ENCODE assay signal across 21 cellular contexts in the genomic region with DNA sequence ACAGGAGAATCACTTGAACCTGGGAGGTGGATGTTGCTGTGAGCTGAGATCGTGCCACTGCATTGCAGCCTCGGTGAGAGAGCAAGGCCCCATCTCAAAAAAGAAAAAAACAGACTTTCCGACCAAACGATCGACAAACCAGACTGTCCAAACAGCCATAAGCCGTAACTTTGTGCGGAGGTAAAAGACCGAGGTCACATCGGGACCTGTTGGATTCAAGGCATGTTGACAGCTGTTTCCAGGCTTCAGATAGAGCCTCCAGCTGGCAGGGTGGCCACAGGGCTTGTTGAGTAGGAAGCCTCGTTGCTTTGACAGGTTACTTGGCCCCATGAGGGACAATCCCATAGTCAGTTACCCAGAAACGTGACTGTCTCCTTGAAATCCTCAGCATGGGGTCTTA. TPM values are rescaled to one million over a fixed set of nuclear protein-coding genes. Genes with fewer than 3 reads are reported as not detected.
A peak's percentile ranks its signal among the peaks of the same experiment; 100 is the strongest.
DNase-seq lines count a peak whose midpoint lies in the region; ATAC-seq and TF ChIP-seq lines count a peak whose summit lies in the region.
"Had no signal": no experiment of that assay in that cellular context is flagged by ENCODE, and none has a peak within 500 bp of the region (broad histone marks: within the 10 kb centered on the region; RNA-seq: fewer than 3 reads in every experiment).

No MANE protein-coding gene starts in this region.

- H3K4me3 ChIP-seq in DND-41 (ENCODE audit: low read depth in 1 of 2, low read length in 2 of 2) = no peak overlapping the region
- H3K4me3 ChIP-seq in RWPE2 (ENCODE audit: severe bottlenecking) = no peak overlapping the region
- H3K4me3 ChIP-seq in heart left ventricle = no peak overlapping the region
- no peak overlapping the region for H3K4me3 ChIP-seq in CD4-positive, alpha-beta memory T cell (ENCODE audit: low read length in 2 of 2)
- H3K4me3 ChIP-seq: neural progenitor cell, thoracic aorta had no signal

- H3K79me2 ChIP-seq in DND-41 (ENCODE audit: insufficient read depth, low read length) = peaks cover 24% of the 10 kb centered on the region

- peak overlapping the region; percentile 44 for H3K27ac Mint-ChIP-seq in osteocyte (ENCODE audit: unreplicated experiment)
- H3K27ac Mint-ChIP-seq in CD4-positive, alpha-beta memory T cell = no peak overlapping the region
- H3K27ac Mint-ChIP-seq: activated T-helper 1 cell treated with anti-CD3 and anti-CD28 coated beads, Interleukin-12 subunit alpha, Interleukin-12 subunit beta, Interleukin-2, Interleukin-4 antibody, amounts not matched to agents 30 ng/mL and 10 ng/mL and 1 ng/mL, durations not matched to agents 14 hours and 24 hours and 36 hours; neural progenitor cell had no signal

- H3K9ac ChIP-seq in DND-41 (ENCODE audit: low read depth, low read length) = no peak overlapping the region
- H3K9ac ChIP-seq: neural progenitor cell had no signal

- DNase-seq in DND-41 = no peak
- no peak for DNase-seq in RWPE2 (ENCODE audit: low spot score)
- DNase-seq in heart left ventricle = peak in 2 of 5 donors; percentile 54 to 70
- DNase-seq in osteocyte (ENCODE audit: extremely low spot score, unreplicated experiment) = no peak
- DNase-seq in kidney tubule cell (ENCODE audit: low spot score) = no peak
- no peak for DNase-seq in RKO (ENCODE audit: low spot score)
- DNase-seq in activated CD8-positive, alpha-beta memory T cell treated with anti-CD3 and anti-CD28 coated beads, Interleukin-2, amount 50 U/mL, for 4 hours = no peak
- no peak for DNase-seq in CD4-positive, alpha-beta memory T cell
- DNase-seq: activated CD4-positive, alpha-beta T cell treated with anti-CD3 and anti-CD28 coated beads for 1 hour; CD8-positive, alpha-beta memory T cell; DMS79 treated with DMSO at 0.1 percent for 48 hours; NCI-H526; OCI-M1; stimulated activated CD4-positive, alpha-beta T cell treated with anti-CD3 and anti-CD28 coated beads, Interleukin-15, amount 100 ng/mL, for 24 hours; T1000 had no signal

- H2AFZ ChIP-seq in DND-41 (ENCODE audit: low read depth, low read length) = no peak overlapping the region
- H2AFZ ChIP-seq: neural progenitor cell had no signal

- H3K36me3 ChIP-seq in DND-41 (ENCODE audit: insufficient read depth, low read length) (peaks cover 19% of the 10 kb centered on the region), RWPE2 (ENCODE audit: low read depth) (peaks cover 3% of the 10 kb centered on the region; the same call in 1 of the 2 replicates), heart left ventricle (peaks cover 0 to 8% (median under 1%) of the 10 kb centered on the region in 9 donors)
- H3K36me3 ChIP-seq in CD4-positive, alpha-beta memory T cell (ENCODE audit: insufficient read depth, low read length) = no peaks in the 10 kb centered on the region
- H3K36me3 ChIP-seq: brain microvascular endothelial cell, neural progenitor cell, thoracic aorta had no signal

- peaks cover 7% of the 10 kb centered on the region for H3K36me3 Mint-ChIP-seq in osteocyte (ENCODE audit: unreplicated experiment)
- peaks cover 5 to 13% of the 10 kb centered on the region in 2 donors for H3K36me3 Mint-ChIP-seq in CD4-positive, alpha-beta memory T cell
- H3K36me3 Mint-ChIP-seq: neural progenitor cell had no signal

- no peak for TF ChIP-seq POLR2A in heart left ventricle (IDR thresholded peaks at IDR 0.05)

- CTCF ChIA-PET in CD4-positive, alpha-beta memory T cell (lab: Charles Lee; ENCODE audit: partially characterized antibody) = no interaction called here

- H3K27me3 ChIP-seq in DND-41 (ENCODE audit: insufficient read depth, low read length, poor library complexity) (no peaks in the 10 kb centered on the region), RWPE2 (ENCODE audit: insufficient read depth, poor library complexity, severe bottlenecking) (no peaks in the 10 kb centered on the region), heart left ventricle (no peaks in the 10 kb centered on the region)
- H3K27me3 ChIP-seq in CD4-positive, alpha-beta memory T cell (ENCODE audit: insufficient read depth, low read length) = no peaks in the 10 kb centered on the region
- H3K27me3 ChIP-seq: brain microvascular endothelial cell, foreskin keratinocyte, neural progenitor cell had no signal

- H3K27ac ChIP-seq in DND-41 (ENCODE audit: low read length) (peak overlapping the region; percentile 52; the same call in 1 of the 2 replicates), RWPE2 (ENCODE audit: poor library complexity, severe bottlenecking) (peak overlapping the region; percentile 45), heart left ventricle (peak overlapping the region in 11 of 12 donors; percentile 11 to 70 (median 50))
- no peak overlapping the region for H3K27ac ChIP-seq in CD4-positive, alpha-beta memory T cell (ENCODE audit: low read depth, low read length)
- H3K27ac ChIP-seq: brain microvascular endothelial cell, foreskin keratinocyte, neural progenitor cell, thoracic aorta had no signal

- H3K9me3 ChIP-seq in DND-41 (ENCODE audit: insufficient read depth, low read length, severe bottlenecking) = peaks cover 2% of the 10 kb centered on the region
- peaks cover 4% of the 10 kb centered on the region for H3K9me3 ChIP-seq in RWPE2 (ENCODE audit: severe bottlenecking)
- peaks cover 0 to 8% (median 0%) of the 10 kb centered on the region in 12 donors for H3K9me3 ChIP-seq in heart left ventricle
- no peaks in the 10 kb centered on the region for H3K9me3 ChIP-seq in CD4-positive, alpha-beta memory T cell (ENCODE audit: control insufficient read depth in 1 of 2, low read length in 2 of 2)
- H3K9me3 ChIP-seq: thoracic aorta had no signal

- TF ChIP-seq CTCF in DND-41 (IDR thresholded peaks at IDR 0.05; ENCODE audit: borderline replicate concordance, extremely low read depth, low read length, poor library complexity, severe bottlenecking) = no peak
- no peak for TF ChIP-seq CTCF in RWPE2 (IDR thresholded peaks at IDR 0.05; ENCODE audit: poor library complexity, severe bottlenecking)
- TF ChIP-seq CTCF in heart left ventricle (IDR thresholded peaks at IDR 0.05) = no peak
- TF ChIP-seq CTCF in osteocyte (IDR thresholded peaks at IDR 0.05) = no peak

- no peak overlapping the region for H3K4me3 Mint-ChIP-seq in osteocyte (ENCODE audit: unreplicated experiment)
- no peak overlapping the region for H3K4me3 Mint-ChIP-seq in CD4-positive, alpha-beta memory T cell
- H3K4me3 Mint-ChIP-seq: activated naive CD8-positive, alpha-beta T cell; activated T-helper 1 cell treated with anti-CD3 and anti-CD28 coated beads, Interleukin-12 subunit alpha, Interleukin-12 subunit beta, Interleukin-2, Interleukin-4 antibody, amounts not matched to agents 30 ng/mL and 10 ng/mL and 1 ng/mL, durations not matched to agents 14 hours and 24 hours and 36 hours; CD8-positive, alpha-beta memory T cell; neural progenitor cell had no signal

- H3K27me3 Mint-ChIP-seq in osteocyte (ENCODE audit: unreplicated experiment) = no peaks in the 10 kb centered on the region
- H3K27me3 Mint-ChIP-seq in CD4-positive, alpha-beta memory T cell = no peaks in the 10 kb centered on the region
- H3K27me3 Mint-ChIP-seq: activated naive CD8-positive, alpha-beta T cell; CD8-positive, alpha-beta memory T cell had no signal

- no peaks in the 10 kb centered on the region for H3K9me3 Mint-ChIP-seq in osteocyte (ENCODE audit: unreplicated experiment)
- peaks cover 0 to 4% (median 0%) of the 10 kb centered on the region in 8 donors for H3K9me3 Mint-ChIP-seq in CD4-positive, alpha-beta memory T cell
- H3K9me3 Mint-ChIP-seq: activated T-helper 1 cell treated with anti-CD3 and anti-CD28 coated beads, Interleukin-12 subunit alpha, Interleukin-12 subunit beta, Interleukin-2, Interleukin-4 antibody, amounts not matched to agents 30 ng/mL and 10 ng/mL and 1 ng/mL, durations not matched to agents 14 hours and 24 hours and 36 hours; CD8-positive, alpha-beta memory T cell had no signal

- H4K20me1 ChIP-seq in DND-41 (ENCODE audit: insufficient read depth, low read length) = peaks cover 4% of the 10 kb centered on the region; the same call in 1 of the 2 replicates

- no peak for ATAC-seq in DND-41 (ENCODE audit: insufficient read depth, low read depth)
- no peak for ATAC-seq in RWPE2 (ENCODE audit: low read depth)
- peak; percentile 65 to 79 (median 75) for ATAC-seq in heart left ventricle

- H3K4me1 Mint-ChIP-seq in osteocyte (ENCODE audit: unreplicated experiment) = peaks cover 21% of the 10 kb centered on the region
- H3K4me1 Mint-ChIP-seq in CD4-positive, alpha-beta memory T cell = peaks cover 19 to 24% (median 22%) of the 10 kb centered on the region in 4 donors
- H3K4me1 Mint-ChIP-seq: neural progenitor cell had no signal

- H3K4me1 ChIP-seq in DND-41 (ENCODE audit: insufficient read depth, low read length) (peaks cover 12% of the 10 kb centered on the region), RWPE2 (ENCODE audit: insufficient read depth, poor library complexity, severe bottlenecking) (peaks cover 11% of the 10 kb centered on the region), heart left ventricle (peaks cover 11 to 35% (median 22%) of the 10 kb centered on the region in 12 donors)
- H3K4me1 ChIP-seq in CD4-positive, alpha-beta memory T cell (ENCODE audit: insufficient read depth, low read length) = peaks cover 15% of the 10 kb centered on the region
- H3K4me1 ChIP-seq: neural progenitor cell had no signal

- intact Hi-C loops in heart left ventricle (cut with DNase I) = no loop called here
- intact Hi-C loops in CD4-positive, alpha-beta memory T cell (cut with micrococcal nuclease) = no loop called here

- no peak overlapping the region for H3K4me2 ChIP-seq in DND-41 (ENCODE audit: insufficient read depth, low read length)
- H3K4me2 ChIP-seq: neural progenitor cell had no signal

- POLR2A ChIA-PET in CD4-positive, alpha-beta memory T cell (lab: Charles Lee; ENCODE audit: partially characterized antibody) = no interaction called here

- 62 to 70% (median 67%) methylated on average over 11 of the region's 11 CpGs for WGBS in heart left ventricle, 4 donors

RNA-seq across cellular contexts. Expression of a gene that starts 22.2 kb away (rescaled TPM):
- total RNA-seq in heart left ventricle (10 to 100 TPM; 51.0 to 96.4 (median 83.6) TPM), osteocyte (21.8 and 21.9 TPM in 2 replicates)
- 10 to 100 TPM; 21.1 to 60.9 TPM for polyA plus RNA-seq in heart left ventricle
- 10 to 100 TPM; 21.3 to 23.2 TPM for total RNA-seq in CD4-positive, alpha-beta memory T cell
- polyA plus RNA-seq in CD4-positive, alpha-beta memory T cell = 1 to 10 TPM in 1 of 2 donors, under 1 TPM in 1; 0.91 to 5.8 TPM

Comparison
In these comparisons a context has a peak if more than half of its experiments do, and no peak if none do; other contexts are left out.
1. ATAC-seq: peak in heart left ventricle (4 of 4); none in DND-41 (single experiment) and RWPE2 (single experiment).